ENCODE assay signal across 25 cellular contexts in the genomic region with DNA sequence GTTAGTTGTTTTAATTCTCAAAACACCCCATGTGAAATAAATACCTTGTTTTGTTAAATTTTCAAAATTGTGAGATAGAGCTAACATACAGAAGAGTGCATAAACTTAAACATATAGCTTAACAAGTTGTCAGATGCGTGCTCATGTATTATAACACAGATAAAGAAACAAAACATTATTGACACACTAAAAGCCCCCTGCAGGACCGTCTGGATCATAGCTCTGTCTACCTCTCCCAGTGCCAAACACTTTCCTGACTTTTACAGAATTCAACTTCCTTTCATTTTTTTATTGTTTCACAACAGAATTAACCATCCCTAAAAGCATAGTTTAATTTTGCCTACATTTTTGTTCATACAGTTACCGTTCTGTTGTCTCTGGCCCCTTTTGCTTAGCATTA. TPM values are rescaled to one million over a fixed set of nuclear protein-coding genes. Genes with fewer than 3 reads are reported as not detected.
"Had no signal": no experiment of that assay in that cellular context is flagged by ENCODE, and none has a peak within 500 bp of the region (broad histone marks: within the 10 kb centered on the region; RNA-seq: fewer than 3 reads in every experiment).

No MANE protein-coding gene starts in this region.

- H3K9me3 Mint-ChIP-seq: dendritic cell treated with granulocyte-macrophage colony-stimulating factor and Interleukin-4, amounts not matched to agents 40 ng/mL and 50 ng/mL, for 4 days; effector memory CD8-positive, alpha-beta T cell; nephron had no signal

- H3K79me2 ChIP-seq: parathyroid adenoma had no signal

- H3K4me1 Mint-ChIP-seq: naive B cell, nephron had no signal

- H3K27ac ChIP-seq: heart right ventricle, parathyroid adenoma, psoas muscle, sigmoid colon, skin epidermis had no signal

- H3K9ac ChIP-seq: parathyroid adenoma had no signal

- H3K9me3 ChIP-seq: heart right ventricle, psoas muscle, sigmoid colon had no signal

- H3K4me3 Mint-ChIP-seq: dendritic cell treated with granulocyte-macrophage colony-stimulating factor and Interleukin-4, amounts not matched to agents 40 ng/mL and 50 ng/mL, for 4 days; effector memory CD8-positive, alpha-beta T cell; naive B cell; nephron had no signal

- H3K4me1 ChIP-seq: parathyroid adenoma, sigmoid colon had no signal

- H3K27ac Mint-ChIP-seq: dendritic cell treated with granulocyte-macrophage colony-stimulating factor and Interleukin-4, amounts not matched to agents 40 ng/mL and 50 ng/mL, for 4 days; effector memory CD8-positive, alpha-beta T cell; naive B cell; nephron had no signal

- H3K36me3 Mint-ChIP-seq: naive B cell had no signal

- H2AFZ ChIP-seq: parathyroid adenoma had no signal

- DNase-seq: effector memory CD8-positive, alpha-beta T cell; heart right ventricle; hypothalamus; kidney glomerular epithelial cell; mesendoderm; naive B cell; psoas muscle; retina; sigmoid colon; stimulated activated CD4-positive, alpha-beta T cell treated with anti-CD3 and anti-CD28 coated beads, Interleukin-12 subunit alpha, Interleukin-12 subunit beta, amount 100 ng/mL, for 4 hours; stimulated activated naive CD4-positive, alpha-beta T cell treated with Interleukin-2 at 50 U/mL for 16 hours; trophoblast cell had no signal

- H3K36me3 ChIP-seq: heart right ventricle, sigmoid colon had no signal

- FAIRE-seq: colon, frontal cortex, islet of Langerhans, urothelium cell line had no signal

- H3K4me3 ChIP-seq: heart right ventricle, psoas muscle, sigmoid colon, skin epidermis had no signal

- H3K27me3 ChIP-seq: heart right ventricle, sigmoid colon had no signal

- ATAC-seq: effector memory CD8-positive, alpha-beta T cell; heart right ventricle; psoas muscle had no signal

RNA-seq across cellular contexts. Expression of a gene that starts 47.4 kb away (rescaled TPM):
- total RNA-seq: frontal cortex, glomerular endothelial cell, liver, lung microvascular endothelial cell, omental fat pad, sigmoid colon had no signal
- polyA plus RNA-seq: esophagus, sigmoid colon had no signal
